In the genomic region with DNA sequence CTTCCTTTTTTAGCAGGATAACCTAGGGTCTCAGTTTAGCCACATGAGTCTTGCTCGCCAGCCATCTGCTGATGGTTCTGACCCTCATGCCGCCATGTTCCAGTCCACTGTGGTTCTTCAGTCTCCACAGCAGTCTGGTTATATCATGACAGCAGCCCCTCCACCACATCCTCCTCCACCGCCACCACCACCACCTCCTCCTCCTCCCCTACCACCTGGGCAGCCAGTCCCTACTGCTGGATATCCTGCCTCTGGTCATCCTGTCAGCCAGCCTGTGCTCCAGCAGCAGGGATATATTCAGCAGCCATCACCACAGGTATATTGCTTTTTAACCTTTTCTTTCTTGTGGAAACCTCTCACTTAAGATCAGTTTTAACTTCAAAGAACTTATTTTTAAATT, we compare ENCODE assay signal across 28 cellular contexts.
"Had no signal": no experiment of that assay in that cellular context is flagged by ENCODE, and none has a peak within 500 bp of the region (broad histone marks: within the 10 kb centered on the region; RNA-seq: fewer than 3 reads in every experiment).

No MANE protein-coding gene starts in this region.

- H3K4me3 ChIP-seq: esophagus muscularis mucosa, heart left ventricle, ovary, prostate gland, sigmoid colon, suprapubic skin, tibial artery, upper lobe of right lung had no signal

- H3K27me3 Mint-ChIP-seq: activated naive CD4-positive, alpha-beta T cell treated with anti-CD3 and anti-CD28 coated beads, Interleukin-2, amount 10 ng/mL, durations not matched to agents 7 days and 5 days; central memory CD8-positive, alpha-beta T cell; stimulated activated memory B cell treated with anti-CD40 and anti-IgM and Interleukin-4, amounts not matched to agents 10 μg/mL and 1 μg/mL and 100 μg/mL, for 72 hours had no signal

- H3K9me3 ChIP-seq: esophagus muscularis mucosa, heart left ventricle, ovary, prostate gland, sigmoid colon, suprapubic skin, tibial artery, upper lobe of right lung had no signal

- H3K27me3 ChIP-seq: esophagus muscularis mucosa, foreskin keratinocyte, heart left ventricle, ovary, sigmoid colon, suprapubic skin, tibial artery, upper lobe of right lung had no signal

- H3K4me1 ChIP-seq: esophagus muscularis mucosa, foreskin keratinocyte, heart left ventricle, prostate gland, sigmoid colon, suprapubic skin, tibial artery, upper lobe of right lung had no signal

- ATAC-seq: activated CD4-positive, CD25-positive, alpha-beta regulatory T cell treated with anti-CD3 and anti-CD28 coated beads, Interleukin-2, amount 50 U/mL, for 24 hours; foreskin keratinocyte; heart left ventricle; left colon; stimulated activated memory B cell treated with anti-CD40 and anti-IgM and Interleukin-4, amounts not matched to agents 10 μg/mL and 1 μg/mL and 100 μg/mL, for 72 hours; upper lobe of right lung had no signal

- H3K27ac ChIP-seq: esophagus muscularis mucosa, foreskin keratinocyte, heart left ventricle, ovary, prostate gland, sigmoid colon, suprapubic skin, tibial artery, upper lobe of right lung, VCaP had no signal

- H3K4me3 Mint-ChIP-seq: activated naive CD4-positive, alpha-beta T cell treated with anti-CD3 and anti-CD28 coated beads, Interleukin-2, amount 10 ng/mL, durations not matched to agents 7 days and 5 days; central memory CD8-positive, alpha-beta T cell; immature natural killer cell; nephron progenitor cell; stimulated activated memory B cell treated with anti-CD40 and anti-IgM and Interleukin-4, amounts not matched to agents 10 μg/mL and 1 μg/mL and 100 μg/mL, for 72 hours had no signal

- H3K4me1 Mint-ChIP-seq: central memory CD8-positive, alpha-beta T cell; immature natural killer cell; nephron progenitor cell; stimulated activated memory B cell treated with anti-CD40 and anti-IgM and Interleukin-4, amounts not matched to agents 10 μg/mL and 1 μg/mL and 100 μg/mL, for 72 hours had no signal

- H3K36me3 ChIP-seq: ovary, prostate gland had no signal

- H3K27ac Mint-ChIP-seq: activated naive CD4-positive, alpha-beta T cell treated with anti-CD3 and anti-CD28 coated beads, Interleukin-2, amount 10 ng/mL, durations not matched to agents 7 days and 5 days; immature natural killer cell; nephron progenitor cell; stimulated activated memory B cell treated with anti-CD40 and anti-IgM and Interleukin-4, amounts not matched to agents 10 μg/mL and 1 μg/mL and 100 μg/mL, for 72 hours had no signal

- DNase-seq: activated CD4-positive, alpha-beta T cell treated with anti-CD3 and anti-CD28 coated beads for 48 hours; activated CD4-positive, alpha-beta T cell treated with anti-CD3 and anti-CD28 coated beads, Interleukin-2, amount 50 U/mL, for 48 hours; activated effector memory CD4-positive, alpha-beta T cell treated with Interleukin-2 at 50 U/mL for 16 hours; activated naive CD4-positive, alpha-beta T cell treated with anti-CD3 and anti-CD28 coated beads, Interleukin-2, amount 10 ng/mL, durations not matched to agents 7 days and 5 days; anterior cingulate cortex; dermis blood vessel endothelial cell; effector CD4-positive, alpha-beta T cell; foreskin keratinocyte; heart left ventricle; hypothalamus; immature natural killer cell; kidney; left colon; mammary epithelial cell; nephron progenitor cell; ovary; sigmoid colon; small intestine; stimulated activated CD4-positive, alpha-beta T cell treated with anti-CD3 and anti-CD28 coated beads, Interleukin-4, amount 100 ng/mL, for 24 hours; tibial artery; upper lobe of right lung had no signal

- H3K9me3 Mint-ChIP-seq: activated naive CD4-positive, alpha-beta T cell treated with anti-CD3 and anti-CD28 coated beads, Interleukin-2, amount 10 ng/mL, durations not matched to agents 7 days and 5 days; central memory CD8-positive, alpha-beta T cell; immature natural killer cell; nephron progenitor cell; stimulated activated memory B cell treated with anti-CD40 and anti-IgM and Interleukin-4, amounts not matched to agents 10 μg/mL and 1 μg/mL and 100 μg/mL, for 72 hours had no signal
